ENCODE assay signal across 15 cellular contexts in the genomic region with DNA sequence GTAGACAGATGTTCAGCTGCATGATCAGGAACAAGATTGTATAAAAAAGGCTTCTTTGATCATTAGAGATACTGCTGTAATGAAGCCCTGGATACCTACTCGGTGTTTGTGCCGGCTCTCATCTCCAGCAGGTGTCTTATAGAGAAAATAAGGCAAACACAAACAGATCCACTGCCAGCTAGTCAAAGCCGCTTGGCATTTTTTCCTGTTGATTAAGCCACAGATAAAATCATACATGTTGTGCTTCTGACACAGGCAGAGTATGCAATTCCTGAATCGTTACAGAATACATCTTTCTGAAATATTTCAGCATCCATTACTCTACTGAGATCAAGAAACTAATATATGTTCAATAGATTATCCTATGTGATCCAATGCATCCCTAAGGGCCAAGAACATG.
"Had no signal": no experiment of that assay in that cellular context is flagged by ENCODE, and none has a peak within 500 bp of the region (broad histone marks: within the 10 kb centered on the region; RNA-seq: fewer than 3 reads in every experiment).

No MANE protein-coding gene starts in this region.

- H3K27ac ChIP-seq: coronary artery, lower lobe of right lung, suprapubic skin had no signal

- H3K9me3 ChIP-seq: lower lobe of right lung, suprapubic skin had no signal

- H3K4me3 ChIP-seq: coronary artery, lower lobe of right lung, smooth muscle cell, suprapubic skin had no signal

- H3K36me3 ChIP-seq: lower lobe of right lung, suprapubic skin had no signal

- H3K27me3 ChIP-seq: suprapubic skin had no signal

- H3K4me2 ChIP-seq: smooth muscle cell had no signal

- ATAC-seq: activated CD8-positive, alpha-beta T cell treated with anti-CD3 and anti-CD28 coated beads for 36 hours; lower lobe of right lung; natural killer cell; sciatic nerve; stimulated activated naive CD8-positive, alpha-beta T cell treated with anti-CD3 and anti-CD28 coated beads, Interleukin-15, amount 100 ng/mL, for 72 hours had no signal

- DNase-seq: activated CD4-positive, alpha-beta T cell treated with anti-CD3 and anti-CD28 coated beads, Interleukin-2, amount 10 ng/mL, durations not matched to agents 24 days and 14 days; activated CD8-positive, alpha-beta T cell treated with anti-CD3 and anti-CD28 coated beads for 36 hours; activated naive CD4-positive, alpha-beta T cell treated with anti-CD3 and anti-CD28 coated beads for 36 hours; activated T-cell treated with anti-CD3 and anti-CD28 coated beads, Interleukin-2, amount 50 U/mL, for 24 hours; erythroblast; head of caudate nucleus; lower lobe of right lung; natural killer cell; stimulated activated CD4-positive, alpha-beta T cell treated with anti-CD3 and anti-CD28 coated beads, Interleukin-4, amount 100 ng/mL, for 1 hour; stimulated activated naive CD8-positive, alpha-beta T cell treated with anti-CD3 and anti-CD28 coated beads, Interleukin-15, amount 100 ng/mL, for 72 hours; T-helper 9 cell had no signal

- H3K4me1 ChIP-seq: lower lobe of right lung, suprapubic skin had no signal
